In the genomic region with DNA sequence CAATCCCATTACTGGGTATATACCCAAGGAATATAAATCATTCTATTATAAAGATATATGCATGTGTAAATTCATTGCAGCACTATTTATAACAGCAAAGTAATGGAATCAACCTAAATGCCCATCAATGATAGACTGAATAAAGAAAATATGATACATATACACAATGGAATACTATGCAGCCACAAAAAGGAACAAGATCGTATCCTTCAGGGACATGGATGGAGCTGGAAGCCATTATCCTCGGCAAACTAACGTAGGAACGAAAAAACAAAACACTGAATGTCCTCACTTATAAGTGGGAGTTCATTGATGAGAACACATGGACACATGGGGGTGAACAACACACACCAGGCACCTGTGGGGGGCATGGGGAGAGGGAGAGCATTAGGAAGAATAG, we compare ENCODE assay signal across 39 cellular contexts.
"Had no signal": no experiment of that assay in that cellular context is flagged by ENCODE, and none has a peak within 500 bp of the region (broad histone marks: within the 10 kb centered on the region; RNA-seq: fewer than 3 reads in every experiment).

No MANE protein-coding gene starts in this region.

- H3K27ac Mint-ChIP-seq: activated naive CD4-positive, alpha-beta T cell treated with anti-CD3 and anti-CD28 coated beads for 36 hours; activated naive CD4-positive, alpha-beta T cell treated with anti-CD3 and anti-CD28 coated beads, Interleukin-2, amount 10 ng/mL, durations not matched to agents 7 days and 5 days; activated naive CD4-positive, alpha-beta T cell treated with anti-CD3 and anti-CD28 coated beads, Interleukin-2, amount 50 U/mL, for 24 hours; activated naive CD4-positive, alpha-beta T cell treated with anti-CD3 and anti-CD28 coated beads, Interleukin-2, amount 50 U/mL, for 72 hours; activated naive CD8-positive, alpha-beta T cell; activated naive CD8-positive, alpha-beta T cell treated with anti-CD3 and anti-CD28 coated beads for 36 hours; activated naive CD8-positive, alpha-beta T cell treated with anti-CD3 and anti-CD28 coated beads, Interleukin-2, amount 10 ng/mL, durations not matched to agents 7 days and 5 days; activated naive CD8-positive, alpha-beta T cell treated with anti-CD3 and anti-CD28 coated beads, Interleukin-2, amount 50 U/mL, for 24 hours; activated T-cell treated with anti-CD3 and anti-CD28 coated beads, Interleukin-2, amount 50 U/mL, for 24 hours; activated T-cell treated with anti-CD3 and anti-CD28 coated beads, Interleukin-2, amount 50 U/mL, for 72 hours; activated T-helper 1 cell treated with anti-CD3 and anti-CD28 coated beads, Interleukin-12 subunit alpha, Interleukin-12 subunit beta, Interleukin-2, Interleukin-4 antibody, amounts not matched to agents 30 ng/mL and 10 ng/mL and 1 ng/mL, durations not matched to agents 14 hours and 24 hours and 36 hours; activated T-helper 17 cell treated with anti-CD3 and anti-CD28 coated beads, Interleukin-2, amount 50 U/mL, for 72 hours; activated T-helper 2 cell treated with anti-CD3 and anti-CD28 coated beads, Interferon-gamma antibody, Interleukin-2, Interleukin-4, amounts not matched to agents 10 μg/mL and 5 μg/mL and 100 μg/mL, durations not matched to agents 14 hours and 24 hours and 36 hours; brain had no signal

- H3K4me1 Mint-ChIP-seq: brain had no signal

- H3K27me3 ChIP-seq: adrenal gland, ascending aorta, body of pancreas, brain microvascular endothelial cell, breast epithelium, cardiac muscle cell had no signal

- ATAC-seq: activated naive CD4-positive, alpha-beta T cell treated with anti-CD3 and anti-CD28 coated beads, Interleukin-2, amount 50 U/mL, for 72 hours; activated naive CD8-positive, alpha-beta T cell treated with anti-CD3 and anti-CD28 coated beads, Interleukin-2, amount 50 U/mL, for 24 hours; activated T-cell treated with anti-CD3 and anti-CD28 coated beads, Interleukin-2, amount 50 U/mL, for 4 hours; activated T-cell treated with anti-CD3 and anti-CD28 coated beads, Interleukin-2, amount 50 U/mL, for 72 hours; activated T-helper 17 cell treated with anti-CD3 and anti-CD28 coated beads, Interleukin-2, amount 50 U/mL, for 72 hours; body of pancreas had no signal

- FAIRE-seq: astrocyte, bronchial epithelial cell had no signal

- H3K27me3 Mint-ChIP-seq: activated naive CD4-positive, alpha-beta T cell treated with anti-CD3 and anti-CD28 coated beads, Interleukin-2, amount 10 ng/mL, durations not matched to agents 7 days and 5 days; activated naive CD4-positive, alpha-beta T cell treated with anti-CD3 and anti-CD28 coated beads, Interleukin-2, amount 50 U/mL, for 24 hours; activated naive CD8-positive, alpha-beta T cell; activated naive CD8-positive, alpha-beta T cell treated with anti-CD3 and anti-CD28 coated beads for 36 hours; activated naive CD8-positive, alpha-beta T cell treated with anti-CD3 and anti-CD28 coated beads, Interleukin-2, amount 10 ng/mL, durations not matched to agents 7 days and 5 days; activated naive CD8-positive, alpha-beta T cell treated with anti-CD3 and anti-CD28 coated beads, Interleukin-2, amount 50 U/mL, for 24 hours; activated T-cell treated with anti-CD3 and anti-CD28 coated beads, Interleukin-2, amount 50 U/mL, for 24 hours; activated T-helper 17 cell treated with anti-CD3 and anti-CD28 coated beads, Interleukin-2, amount 50 U/mL, for 72 hours; brain; central memory CD8-positive, alpha-beta T cell had no signal

- H3K27ac ChIP-seq: adrenal gland, ascending aorta, body of pancreas, brain microvascular endothelial cell, breast epithelium, cardiac muscle cell had no signal

- H3K4me3 ChIP-seq: adrenal gland, ascending aorta, body of pancreas, breast epithelium, cardiac muscle cell had no signal

- H3K4me3 Mint-ChIP-seq: activated naive CD4-positive, alpha-beta T cell treated with anti-CD3 and anti-CD28 coated beads for 36 hours; activated naive CD4-positive, alpha-beta T cell treated with anti-CD3 and anti-CD28 coated beads, Interleukin-2, amount 10 ng/mL, durations not matched to agents 7 days and 5 days; activated naive CD4-positive, alpha-beta T cell treated with anti-CD3 and anti-CD28 coated beads, Interleukin-2, amount 50 U/mL, for 24 hours; activated naive CD8-positive, alpha-beta T cell; activated naive CD8-positive, alpha-beta T cell treated with anti-CD3 and anti-CD28 coated beads for 36 hours; activated naive CD8-positive, alpha-beta T cell treated with anti-CD3 and anti-CD28 coated beads, Interleukin-2, amount 10 ng/mL, durations not matched to agents 7 days and 5 days; activated naive CD8-positive, alpha-beta T cell treated with anti-CD3 and anti-CD28 coated beads, Interleukin-2, amount 50 U/mL, for 24 hours; activated T-cell treated with anti-CD3 and anti-CD28 coated beads, Interleukin-2, amount 50 U/mL, for 24 hours; activated T-cell treated with anti-CD3 and anti-CD28 coated beads, Interleukin-2, amount 50 U/mL, for 4 hours; activated T-cell treated with anti-CD3 and anti-CD28 coated beads, Interleukin-2, amount 50 U/mL, for 72 hours; activated T-helper 1 cell treated with anti-CD3 and anti-CD28 coated beads, Interleukin-12 subunit alpha, Interleukin-12 subunit beta, Interleukin-2, Interleukin-4 antibody, amounts not matched to agents 30 ng/mL and 10 ng/mL and 1 ng/mL, durations not matched to agents 14 hours and 24 hours and 36 hours; activated T-helper 17 cell treated with anti-CD3 and anti-CD28 coated beads, Interleukin-2, amount 50 U/mL, for 72 hours; brain; central memory CD8-positive, alpha-beta T cell had no signal

- DNase-seq: activated effector memory CD4-positive, alpha-beta T cell treated with anti-CD3 and anti-CD28 coated beads, Interleukin-2, amount 50 U/mL, for 16 hours; activated effector memory CD4-positive, alpha-beta T cell treated with Interleukin-2 at 50 U/mL for 16 hours; activated gamma-delta T cell; activated gamma-delta T cell treated with Interleukin-2 at 50 U/mL for 16 hours; activated naive CD4-positive, alpha-beta T cell; activated naive CD4-positive, alpha-beta T cell treated with anti-CD3 and anti-CD28 coated beads for 36 hours; activated naive CD4-positive, alpha-beta T cell treated with anti-CD3 and anti-CD28 coated beads, Interleukin-2, amount 10 ng/mL, durations not matched to agents 7 days and 5 days; activated naive CD4-positive, alpha-beta T cell treated with anti-CD3 and anti-CD28 coated beads, Interleukin-2, amount 50 U/mL, for 16 hours; activated naive CD4-positive, alpha-beta T cell treated with Interleukin-2 at 50 U/mL for 16 hours; activated naive CD8-positive, alpha-beta T cell treated with anti-CD3 and anti-CD28 coated beads for 36 hours; activated naive CD8-positive, alpha-beta T cell treated with anti-CD3 and anti-CD28 coated beads, Interleukin-2, amount 10 ng/mL, durations not matched to agents 7 days and 5 days; activated naive CD8-positive, alpha-beta T cell treated with anti-CD3 and anti-CD28 coated beads, Interleukin-2, amount 50 U/mL, for 24 hours; activated T-cell treated with anti-CD3 and anti-CD28 coated beads, Interleukin-2, amount 50 U/mL, for 24 hours; activated T-cell treated with anti-CD3 and anti-CD28 coated beads, Interleukin-2, amount 50 U/mL, for 4 hours; activated T-cell treated with anti-CD3 and anti-CD28 coated beads, Interleukin-2, amount 50 U/mL, for 48 hours; activated T-cell treated with anti-CD3 and anti-CD28 coated beads, Interleukin-2, amount 50 U/mL, for 72 hours; adrenal gland; amniotic stem cell; amygdala; anterior cingulate cortex; aorta; body of pancreas; brain microvascular endothelial cell; caudate nucleus; central memory CD4-positive, alpha-beta T cell; cerebellar nuclear complex had no signal

- H3K4me1 ChIP-seq: adrenal gland, body of pancreas, breast epithelium had no signal

- H3K36me3 ChIP-seq: adrenal gland, ascending aorta, brain microvascular endothelial cell, breast epithelium, cardiac muscle cell had no signal

- H3K9me3 ChIP-seq: body of pancreas, breast epithelium had no signal
